In genomic region chr17:32045611-32046010, GRCh38 we compare ENCODE assay signal across 8 cellular contexts. TPM values are rescaled to one million over a fixed set of nuclear protein-coding genes. Genes with fewer than 3 reads are reported as not detected.
DNase-seq lines count a peak whose midpoint lies in the region; TF ChIP-seq lines count a peak whose summit lies in the region.
"Not testable (repeated sequence)": the region's sequence is repeated elsewhere in the genome, so short reads cannot be mapped to it uniquely, and the experiment has no call there.

No MANE protein-coding gene starts in this region.

- not testable (repeated sequence) for BruUV-seq in MCF 10A (replicated peaks; lab: Mats Ljungman, UMichigan)

- H3K36me3 Mint-ChIP-seq in MCF 10A (ENCODE audit: insufficient read depth, unreplicated experiment), result peaks cover 12% of the 10 kb centered on the region
- not testable (repeated sequence) for H3K36me3 Mint-ChIP-seq in neural crest cell (ENCODE audit: low read depth)

- POLR2A ChIA-PET in AG04449 (lab: Yijun Ruan, JAX); MCF 10A (lab: Yijun Ruan, JAX): not testable (repeated sequence)

- TF ChIP-seq CTCF in AG04449 (IDR thresholded peaks at IDR 0.05; ENCODE audit: insufficient read depth, low read length, missing control alignments); NB4 (IDR thresholded peaks at IDR 0.05; ENCODE audit: low read depth, low read length); MCF 10A (IDR thresholded peaks at IDR 0.05; ENCODE audit: unreplicated experiment); epithelial cell of esophagus (IDR thresholded peaks at IDR 0.05; ENCODE audit: insufficient read depth, low read depth, low read length, missing control alignments); fibroblast of pulmonary artery (IDR thresholded peaks at IDR 0.05; ENCODE audit: low read length, missing control alignments); neural crest cell (conservative IDR thresholded peaks at IDR 0.05): not testable (repeated sequence)

- not testable (repeated sequence) for H3K27me3 Mint-ChIP-seq in MCF 10A (ENCODE audit: insufficient read depth, unreplicated experiment); neural crest cell (ENCODE audit: low read depth)

- CTCF ChIA-PET in AG04449 (lab: Yijun Ruan, JAX); MCF 10A (lab: Yijun Ruan, JAX): not testable (repeated sequence)

- H3K4me3 Mint-ChIP-seq in MCF 10A (ENCODE audit: unreplicated experiment); neural crest cell: not testable (repeated sequence)

- intact Hi-C loops in MCF 10A (cut with micrococcal nuclease), result not testable (repeated sequence)

- not testable (repeated sequence) for H3K4me1 Mint-ChIP-seq in MCF 10A (ENCODE audit: insufficient read depth, unreplicated experiment); neural crest cell

- peak; percentile 28 for DNase-seq in AG04449 (ENCODE audit: low read depth, low spot score)
- DNase-seq in HCEC 1CT, result peak; percentile 27
- DNase-seq in NB4 (ENCODE audit: low read depth), result peak; percentile 16
- DNase-seq in NOMO-1 treated with DMSO at 0.1 percent for 48 hours (lab: John Stamatoyannopoulos, UW; ENCODE audit: unreplicated experiment), result peak; percentile 21
- peak; percentile 32 for DNase-seq in MCF 10A (ENCODE audit: unreplicated experiment)
- DNase-seq in epithelial cell of esophagus (ENCODE audit: low read depth), result peak; percentile 60
- DNase-seq in fibroblast of pulmonary artery (ENCODE audit: low read depth), result peak; percentile 25
- not testable (repeated sequence) for DNase-seq in neural crest cell (ENCODE audit: low read depth, low spot score)

- not testable (repeated sequence) for H3K27ac Mint-ChIP-seq in MCF 10A (ENCODE audit: low read depth, unreplicated experiment)
- peak overlapping the region; percentile 43 for H3K27ac Mint-ChIP-seq in neural crest cell (ENCODE audit: unreplicated experiment)

- not testable (repeated sequence) for H3K4me3 ChIP-seq in AG04449 (ENCODE audit: low read depth, low read length); NB4 (ENCODE audit: low read depth, low read length); epithelial cell of esophagus (ENCODE audit: low read length); fibroblast of pulmonary artery (replicated peaks; ENCODE audit: low read depth, low read length)

- H3K9me3 Mint-ChIP-seq in MCF 10A (ENCODE audit: unreplicated experiment); neural crest cell: not testable (repeated sequence)

- TF ChIP-seq POLR2A in NB4 (IDR thresholded peaks at IDR 0.05; ENCODE audit: extremely low read depth, insufficient read length), result not testable (repeated sequence)

RNA-seq across cellular contexts. Expression of gene LRRC37B, which starts 38.4 kb away (rescaled TPM):
- total RNA-seq in MCF 10A (2022), result 11.8 and 20.9 TPM in 2 replicates
- 28.5 and 33.1 TPM in 2 replicates for total RNA-seq in neural crest cell
